ENCODE assay signal across 19 cellular contexts in genomic region chr11:61542024-61542461, GRCh38. TPM values are rescaled to one million over a fixed set of nuclear protein-coding genes. Genes with fewer than 3 reads are reported as not detected.
DNase-seq lines count a peak whose midpoint lies in the region; ATAC-seq, FAIRE-seq and TF ChIP-seq lines count a peak whose summit lies in the region.
"Had no signal": no experiment of that assay in that cellular context is flagged by ENCODE, and none has a peak within 500 bp of the region (broad histone marks: within the 10 kb centered on the region; RNA-seq: fewer than 3 reads in every experiment).

No MANE protein-coding gene starts in this region.

- peaks cover 14% of the 10 kb centered on the region for H3K27me3 Mint-ChIP-seq in GM23338 (ENCODE audit: insufficient read depth, low read depth, poor library complexity)

- no peak for TF ChIP-seq CTCF in A549 (IDR thresholded peaks at IDR 0.05)
- no peak for TF ChIP-seq CTCF in GM23338 (conservative IDR thresholded peaks at IDR 0.05; ENCODE audit: low read depth in 2 of 2)
- no peak for TF ChIP-seq CTCF in dorsolateral prefrontal cortex (IDR thresholded peaks at IDR 0.05 in 54 of 56, conservative IDR thresholded peaks at IDR 0.05 in 2 of 56; ENCODE audit: low read depth in 1 of 56, partially characterized antibody in 56 of 56)

- no peaks in the 10 kb centered on the region; the same call in 2 of the 3 replicates for H3K36me3 Mint-ChIP-seq in GM23338 (ENCODE audit: low read depth)
- H3K36me3 Mint-ChIP-seq: activated CD8-positive, alpha-beta memory T cell treated with anti-CD3 and anti-CD28 coated beads, Interleukin-2, amount 10 ng/mL, durations not matched to agents 7 days and 5 days; T-cell had no signal

- H3K9me3 ChIP-seq in A549: no peaks in the 10 kb centered on the region
- H3K9me3 ChIP-seq: esophagus muscularis mucosa, pancreas, upper lobe of right lung had no signal

- H3K4me3 Mint-ChIP-seq in GM23338: no peak overlapping the region; the same call in 2 of the 3 replicates
- H3K4me3 Mint-ChIP-seq: activated CD8-positive, alpha-beta memory T cell treated with anti-CD3 and anti-CD28 coated beads, Interleukin-2, amount 10 ng/mL, durations not matched to agents 7 days and 5 days; T-cell had no signal

- peaks cover 13% of the 10 kb centered on the region for H3K9me2 ChIP-seq in GM23338 (ENCODE audit: insufficient read depth)

- no peak for FAIRE-seq in A549 (lab: Jason Lieb, UNC)
- FAIRE-seq: pancreas had no signal

- no peaks in the 10 kb centered on the region for H3K79me2 ChIP-seq in GM23338 (replicated peaks; ENCODE audit: insufficient read depth)

- H3K27ac Mint-ChIP-seq in GM23338: no peak overlapping the region
- H3K27ac Mint-ChIP-seq: activated CD8-positive, alpha-beta memory T cell treated with anti-CD3 and anti-CD28 coated beads, Interleukin-2, amount 10 ng/mL, durations not matched to agents 7 days and 5 days; T-cell had no signal

- TF ChIP-seq EP300 in A549 (IDR thresholded peaks at IDR 0.05): no peak

- TF ChIP-seq RAD21 in A549 (conservative IDR thresholded peaks at IDR 0.05 in 1 of 2, IDR thresholded peaks at IDR 0.05 in 1 of 2): no peak

- H2AFZ ChIP-seq in GM23338: no peak overlapping the region

- POLR2A ChIA-PET in A549 (lab: Yijun Ruan, JAX): no interaction called here

- H3K4me3 ChIP-seq in A549: no peak overlapping the region
- no peak overlapping the region for H3K4me3 ChIP-seq in GM23338
- H3K4me3 ChIP-seq in dorsolateral prefrontal cortex: peak overlapping the region in 3 of 59 donors; percentile 7 to 28 (median 8)
- H3K4me3 ChIP-seq: esophagus muscularis mucosa, pancreas, upper lobe of right lung had no signal

- DNase-seq in A549 (ENCODE audit: low read depth in 1 of 2, low spot score in 1 of 2): no peak
- no peak for DNase-seq in GM23338 (ENCODE audit: low spot score)
- DNase-seq in NCI-H510A (lab: John Stamatoyannopoulos, UW): peak; percentile 82
- DNase-seq in dorsolateral prefrontal cortex: peak in 2 of 10 donors; percentile 42 to 59
- no peak for DNase-seq in MV-4-11 (lab: John Stamatoyannopoulos, UW)
- no peak for DNase-seq in COLO829 (ENCODE audit: low spot score)
- DNase-seq in activated CD4-positive, CD25-positive, alpha-beta regulatory T cell treated with anti-CD3 and anti-CD28 coated beads, Interleukin-2, amount 50 U/mL, for 72 hours: no peak
- DNase-seq: activated CD8-positive, alpha-beta memory T cell treated with anti-CD3 and anti-CD28 coated beads, Interleukin-2, amount 10 ng/mL, durations not matched to agents 7 days and 5 days; activated effector memory CD4-positive, alpha-beta T cell treated with anti-CD3 and anti-CD28 coated beads, Interleukin-2, amount 50 U/mL, for 16 hours; aorta; kidney glomerular epithelial cell; NCI-H2171 treated with DMSO at 0.1 percent for 48 hours; pancreas; stimulated activated naive CD8-positive, alpha-beta T cell treated with anti-CD3 and anti-CD28 coated beads, Interleukin-15, Interleukin-2, amounts not matched to agents 100 U/mL and 50 U/mL, for 24 hours; T-cell; upper lobe of right lung had no signal

- H3K4me2 ChIP-seq in A549: peak overlapping the region; percentile 26; the same call in 2 of the 3 replicates
- H3K4me2 ChIP-seq in GM23338: peak overlapping the region; percentile 70; the same call in 1 of the 2 replicates

- peak overlapping the region in 1 of 2 experiments; percentile 75; a peak in 3 of 6 replicates for H3K27ac ChIP-seq in A549
- no peak overlapping the region for H3K27ac ChIP-seq in GM23338 (ENCODE audit: low read depth)
- H3K27ac ChIP-seq in dorsolateral prefrontal cortex: peak overlapping the region in 38 of 59 donors; percentile 3 to 74 (median 41)
- H3K27ac ChIP-seq: esophagus muscularis mucosa, pancreas, upper lobe of right lung had no signal

- no peak for TF ChIP-seq POLR2A in A549 (IDR thresholded peaks at IDR 0.05; ENCODE audit: low read length)

- H3K4me1 Mint-ChIP-seq in GM23338: peaks cover 55% of the 10 kb centered on the region

- 42% methylated on average over 4 of the region's 19 CpGs for WGBS in A549 (ENCODE audit: missing lambda C conversion rate)

- peaks cover 35% of the 10 kb centered on the region for H3K4me1 ChIP-seq in A549
- peaks cover 21% of the 10 kb centered on the region for H3K4me1 ChIP-seq in GM23338 (ENCODE audit: insufficient read depth)
- H3K4me1 ChIP-seq: pancreas, upper lobe of right lung had no signal

- no peaks in the 10 kb centered on the region for H3K36me3 ChIP-seq in GM23338 (ENCODE audit: insufficient read depth)
- H3K36me3 ChIP-seq: esophagus muscularis mucosa, pancreas, upper lobe of right lung had no signal

- intact Hi-C loops in dorsolateral prefrontal cortex (cut with DNase I): no loop called here

- ATAC-seq in A549 (no peak), GM23338 (peak; percentile 61), HG03457 (IDR thresholded peaks at IDR 0.05; ENCODE audit: unreplicated experiment) (no peak)
- ATAC-seq: activated CD8-positive, alpha-beta memory T cell treated with anti-CD3 and anti-CD28 coated beads, Interleukin-2, amount 10 ng/mL, durations not matched to agents 7 days and 5 days; stimulated activated naive CD8-positive, alpha-beta T cell treated with anti-CD3 and anti-CD28 coated beads, Interleukin-15, Interleukin-2, amounts not matched to agents 100 U/mL and 50 U/mL, for 24 hours; T-cell had no signal

- no peaks in the 10 kb centered on the region for H4K20me1 ChIP-seq in GM23338 (replicated peaks; ENCODE audit: insufficient read depth)

- H3F3A ChIP-seq in GM23338 (replicated peaks; ENCODE audit: low read depth): 0 out of 2 replicates have a peak, but pooled peaks cover 3% of the 10 kb centered on the region

- no peaks in the 10 kb centered on the region for H3K9me3 Mint-ChIP-seq in GM23338

- CTCF ChIA-PET in A549 (lab: Yijun Ruan, JAX): interaction anchor here (0.7 to 5.7 kb wide), 7 partner anchors 11 to 85 kb away, joined by 3 to 56 read pairs (median 7); no protein-coding TSS in a partner anchor

- no peaks in the 10 kb centered on the region for H3K27me3 ChIP-seq in GM23338 (ENCODE audit: insufficient read depth)
- no peaks in the 10 kb centered on the region for H3K27me3 ChIP-seq in dorsolateral prefrontal cortex
- H3K27me3 ChIP-seq: pancreas, upper lobe of right lung had no signal

TF ChIP-seq in A549, 52 proteins besides CTCF, POLR2A, EP300 and RAD21 (continues in another document):
- no peak for TF ChIP-seq PBX3 (IDR thresholded peaks at IDR 0.05)
- TF ChIP-seq EHF (CRISPR knock-in tag; IDR thresholded peaks at IDR 0.05): no peak
- no peak for TF ChIP-seq FOSB (CRISPR knock-in tag; IDR thresholded peaks at IDR 0.05)
- no peak for TF ChIP-seq SREBF2 (IDR thresholded peaks at IDR 0.05)
- TF ChIP-seq RCOR1 (IDR thresholded peaks at IDR 0.05; ENCODE audit: low read depth, low read length): no peak

TF ChIP-seq in GM23338, 12 proteins besides CTCF, POLR2A, EP300 and RAD21 (continues in another document):
- TF ChIP-seq CREB1 (CRISPR knock-in tag; IDR thresholded peaks at IDR 0.05; ENCODE audit: low read depth) (no peak), ZNF331 (CRISPR knock-in tag; IDR thresholded peaks at IDR 0.05; ENCODE audit: low read depth) (no peak), REST (IDR thresholded peaks at IDR 0.05; ENCODE audit: unreplicated experiment) (no peak), ZNF114 (CRISPR knock-in tag; IDR thresholded peaks at IDR 0.05) (no peak), NANOG (IDR thresholded peaks at IDR 0.05; ENCODE audit: borderline replicate concordance) (no peak), POLR2AphosphoS5 (IDR thresholded peaks at IDR 0.05; ENCODE audit: low read depth) (no peak), STAT1 (IDR thresholded peaks at IDR 0.05; ENCODE audit: unreplicated experiment) (no peak)

RNA-seq across cellular contexts. Expression of gene LRRC10B, which starts 33.5 kb away (rescaled TPM):
- polyA plus RNA-seq in A549 (2011; rRNA removed) (0.03 TPM in 1 of 2 replicates, not detected in the other), A549 (2017; fragmentation: RNase III; extraction: RNeasy Plus Mini Kit Qiagen cat#74134 plus additional on column Dnase treatment) (0.04 to 0.13 TPM in 2 of 3 replicates, not detected in the other), GM23338 (2016; fragmentation: Nextera tagmentation; extraction: Ambion mirVana) (0.35 and 0.47 TPM in 2 replicates)
- 0.04 and 0.09 TPM in 2 replicates for polyA plus RNA-seq in A549 (2012; cell fraction: cytosol; rRNA removed)
- polyA plus RNA-seq in A549 (2012; cell fraction: nucleus; rRNA removed): 0.07 TPM in 2 replicates
- polyA minus RNA-seq in A549 (2011; rRNA and poly(A)+ RNA removed): not detected in 2 replicates
- 0.08 and 1.6 TPM in 2 replicates for total RNA-seq in GM23338 (2014; rRNA removed; shearing (Covaris generic))
- 10 to 100 TPM in 46 of 120 experiments, 1 to 10 TPM in 74; 1.3 to 19.6 (median 9.1) TPM for total RNA-seq in dorsolateral prefrontal cortex
- total RNA-seq: mononuclear cell had no signal

RNA-seq across cellular contexts. Expression of gene SYT7, which starts 38.8 kb away (rescaled TPM):
- polyA plus RNA-seq in A549 (2011; rRNA removed) (0.37 and 0.38 TPM in 2 replicates), A549 (2017; fragmentation: RNase III; extraction: RNeasy Plus Mini Kit Qiagen cat#74134 plus additional on column Dnase treatment) (0.78 to 1.0 TPM (median 1.0 TPM) in 3 replicates), GM23338 (2016; fragmentation: Nextera tagmentation; extraction: Ambion mirVana) (1.6 and 1.8 TPM in 2 replicates)
- 0.77 and 1.1 TPM in 2 replicates for polyA plus RNA-seq in A549 (2012; cell fraction: cytosol; rRNA removed)
- 0.61 and 1.3 TPM in 2 replicates for polyA plus RNA-seq in A549 (2012; cell fraction: nucleus; rRNA removed)
- polyA minus RNA-seq in A549 (2011; rRNA and poly(A)+ RNA removed): 0.41 and 0.49 TPM in 2 replicates
- 7.0 and 10.3 TPM in 2 replicates for total RNA-seq in GM23338 (2014; rRNA removed; shearing (Covaris generic))
- 100 to 1,000 TPM in 115 of 120 experiments, 10 to 100 TPM in 5; 52.2 to 249 (median 173) TPM for total RNA-seq in dorsolateral prefrontal cortex
- total RNA-seq: activated CD8-positive, alpha-beta memory T cell treated with anti-CD3 and anti-CD28 coated beads, Interleukin-2, amount 10 ng/mL, durations not matched to agents 7 days and 5 days had no signal
